1 cellular context compared by ENCODE assay signal in the genomic region with DNA sequence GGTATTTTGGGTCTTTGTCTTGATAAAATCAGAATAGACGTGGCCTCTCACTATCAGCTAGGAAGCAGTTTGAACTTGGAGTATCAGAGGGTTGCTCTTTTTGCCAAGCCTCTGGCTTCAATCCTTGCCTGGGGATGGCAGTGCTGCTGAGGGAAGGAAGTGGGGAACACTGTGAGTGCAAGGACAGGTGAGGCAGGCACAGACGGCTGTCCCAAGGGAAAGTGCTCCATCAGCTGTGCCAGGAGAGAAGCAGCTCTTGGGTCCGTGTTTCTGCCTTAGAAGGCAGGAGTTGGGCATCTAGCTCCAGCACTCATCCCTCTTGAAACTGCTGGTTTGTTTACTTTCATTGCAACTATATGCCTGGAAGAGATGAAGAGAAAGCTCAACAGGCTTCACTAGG.
TF ChIP-seq lines count a peak whose summit lies in the region.

No MANE protein-coding gene starts in this region.

TF ChIP-seq in GM12878, 131 proteins besides CTCF, POLR2A, EP300 and RAD21:
- TF ChIP-seq SIN3A (IDR thresholded peaks at IDR 0.05; ENCODE audit: low read depth, low read length) (no peak), MXI1 (IDR thresholded peaks at IDR 0.05; ENCODE audit: low read depth, low read length) (no peak), MTA3 (IDR thresholded peaks at IDR 0.05; ENCODE audit: borderline replicate concordance, low read length) (no peak), ZBED1 (IDR thresholded peaks at IDR 0.05; ENCODE audit: borderline replicate concordance) (no peak), ZNF217 (IDR thresholded peaks at IDR 0.05) (no peak), ZNF622 (IDR thresholded peaks at IDR 0.05) (no peak), CBX3 (IDR thresholded peaks at IDR 0.05; ENCODE audit: borderline replicate concordance, low read depth) (no peak), YBX1 (IDR thresholded peaks at IDR 0.05) (no peak), GATAD2B (conservative IDR thresholded peaks at IDR 0.05; ENCODE audit: low read depth) (no peak), ASH2L (IDR thresholded peaks at IDR 0.05; ENCODE audit: borderline replicate concordance, low read depth) (no peak), NFYA (IDR thresholded peaks at IDR 0.05; ENCODE audit: borderline replicate concordance, low read depth, low read length) (no peak), JUND (IDR thresholded peaks at IDR 0.05; ENCODE audit: low read depth, low read length) (no peak)
- TF ChIP-seq, protein P1, sequence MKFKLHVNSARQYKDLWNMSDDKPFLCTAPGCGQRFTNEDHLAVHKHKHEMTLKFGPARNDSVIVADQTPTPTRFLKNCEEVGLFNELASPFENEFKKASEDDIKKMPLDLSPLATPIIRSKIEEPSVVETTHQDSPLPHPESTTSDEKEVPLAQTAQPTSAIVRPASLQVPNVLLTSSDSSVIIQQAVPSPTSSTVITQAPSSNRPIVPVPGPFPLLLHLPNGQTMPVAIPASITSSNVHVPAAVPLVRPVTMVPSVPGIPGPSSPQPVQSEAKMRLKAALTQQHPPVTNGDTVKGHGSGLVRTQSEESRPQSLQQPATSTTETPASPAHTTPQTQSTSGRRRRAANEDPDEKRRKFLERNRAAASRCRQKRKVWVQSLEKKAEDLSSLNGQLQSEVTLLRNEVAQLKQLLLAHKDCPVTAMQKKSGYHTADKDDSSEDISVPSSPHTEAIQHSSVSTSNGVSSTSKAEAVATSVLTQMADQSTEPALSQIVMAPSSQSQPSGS (IDR thresholded peaks at IDR 0.05; ENCODE audit: low read length): no peak
- TF ChIP-seq, protein P2, sequence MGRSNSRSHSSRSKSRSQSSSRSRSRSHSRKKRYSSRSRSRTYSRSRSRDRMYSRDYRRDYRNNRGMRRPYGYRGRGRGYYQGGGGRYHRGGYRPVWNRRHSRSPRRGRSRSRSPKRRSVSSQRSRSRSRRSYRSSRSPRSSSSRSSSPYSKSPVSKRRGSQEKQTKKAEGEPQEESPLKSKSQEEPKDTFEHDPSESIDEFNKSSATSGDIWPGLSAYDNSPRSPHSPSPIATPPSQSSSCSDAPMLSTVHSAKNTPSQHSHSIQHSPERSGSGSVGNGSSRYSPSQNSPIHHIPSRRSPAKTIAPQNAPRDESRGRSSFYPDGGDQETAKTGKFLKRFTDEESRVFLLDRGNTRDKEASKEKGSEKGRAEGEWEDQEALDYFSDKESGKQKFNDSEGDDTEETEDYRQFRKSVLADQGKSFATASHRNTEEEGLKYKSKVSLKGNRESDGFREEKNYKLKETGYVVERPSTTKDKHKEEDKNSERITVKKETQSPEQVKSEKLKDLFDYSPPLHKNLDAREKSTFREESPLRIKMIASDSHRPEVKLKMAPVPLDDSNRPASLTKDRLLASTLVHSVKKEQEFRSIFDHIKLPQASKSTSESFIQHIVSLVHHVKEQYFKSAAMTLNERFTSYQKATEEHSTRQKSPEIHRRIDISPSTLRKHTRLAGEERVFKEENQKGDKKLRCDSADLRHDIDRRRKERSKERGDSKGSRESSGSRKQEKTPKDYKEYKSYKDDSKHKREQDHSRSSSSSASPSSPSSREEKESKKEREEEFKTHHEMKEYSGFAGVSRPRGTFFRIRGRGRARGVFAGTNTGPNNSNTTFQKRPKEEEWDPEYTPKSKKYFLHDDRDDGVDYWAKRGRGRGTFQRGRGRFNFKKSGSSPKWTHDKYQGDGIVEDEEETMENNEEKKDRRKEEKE (IDR thresholded peaks at IDR 0.05): no peak
